In genomic region chr17:75031972-75032895, GRCh38 we compare ENCODE assay signal across 8 cellular contexts. TPM values are rescaled to one million over a fixed set of nuclear protein-coding genes. Genes with fewer than 3 reads are reported as not detected.
A peak's percentile ranks its signal among the peaks of the same experiment; 100 is the strongest.
DNase-seq lines count a peak whose midpoint lies in the region; ATAC-seq and TF ChIP-seq lines count a peak whose summit lies in the region.

No MANE protein-coding gene starts in this region.

- H3K4me1 Mint-ChIP-seq in GM23338, result peaks cover 17% of the 10 kb centered on the region

- no peak for ATAC-seq in GM23338
- ATAC-seq in GM19351 (IDR thresholded peaks at IDR 0.05; ENCODE audit: unreplicated experiment), result no peak

- peak overlapping the region; percentile 99 for H2AFZ ChIP-seq in GM23338

- H3K4me3 ChIP-seq in GM23338, result peak overlapping the region; percentile 96
- no peak overlapping the region for H3K4me3 ChIP-seq in effector memory CD4-positive, alpha-beta T cell (ENCODE audit: insufficient read depth, low read depth, low read length, poor library complexity, severe bottlenecking)

- H3K9me3 ChIP-seq in effector memory CD4-positive, alpha-beta T cell (ENCODE audit: control insufficient read depth, low read length), result no peaks in the 10 kb centered on the region

- H3K79me2 ChIP-seq in GM23338 (replicated peaks; ENCODE audit: insufficient read depth), result no peaks in the 10 kb centered on the region

- peaks cover 19% of the 10 kb centered on the region for H3K36me3 Mint-ChIP-seq in GM23338 (ENCODE audit: low read depth)

- H3K4me3 Mint-ChIP-seq in GM23338, result peak overlapping the region; percentile 99

- no peaks in the 10 kb centered on the region for H4K20me1 ChIP-seq in GM23338 (replicated peaks; ENCODE audit: insufficient read depth)

- H3F3A ChIP-seq in GM23338 (replicated peaks; ENCODE audit: low read depth), result peaks cover 22% of the 10 kb centered on the region

- H3K9me2 ChIP-seq in GM23338 (ENCODE audit: insufficient read depth), result no peaks in the 10 kb centered on the region

- TF ChIP-seq CTCF in 22Rv1 (IDR thresholded peaks at IDR 0.05) (no peak), GM23338 (conservative IDR thresholded peaks at IDR 0.05; ENCODE audit: low read depth in 2 of 2) (0 out of 4 replicates have a peak, but pooled peaks of 1 of the 2 experiments have one; percentile 9)

- no peak overlapping the region for H3K27ac Mint-ChIP-seq in GM23338

- H3K9me3 Mint-ChIP-seq in GM23338, result peaks cover 43% of the 10 kb centered on the region

- H3K36me3 ChIP-seq in GM23338 (ENCODE audit: insufficient read depth), result no peaks in the 10 kb centered on the region; the same call in 1 of the 2 replicates
- H3K36me3 ChIP-seq in effector memory CD4-positive, alpha-beta T cell (ENCODE audit: control insufficient read depth, insufficient read depth, low read length), result no peaks in the 10 kb centered on the region

- H3K4me2 ChIP-seq in GM23338, result peak overlapping the region; percentile 87; the same call in 1 of the 2 replicates

- peaks cover 5% of the 10 kb centered on the region; the same call in 1 of the 2 replicates for H3K27me3 ChIP-seq in GM23338 (ENCODE audit: insufficient read depth)
- no peaks in the 10 kb centered on the region for H3K27me3 ChIP-seq in effector memory CD4-positive, alpha-beta T cell (replicated peaks; ENCODE audit: control insufficient read depth, insufficient read depth, low read length, poor library complexity, severe bottlenecking)

- H3K27ac ChIP-seq in 22Rv1 (peak overlapping the region; percentile 96; the same call in 1 of the 2 replicates), GM23338 (ENCODE audit: low read depth) (no peak overlapping the region)
- peak overlapping the region; percentile 65 for H3K27ac ChIP-seq in effector memory CD4-positive, alpha-beta T cell (ENCODE audit: insufficient read depth, low read length, poor library complexity, severe bottlenecking)

- H3K27me3 Mint-ChIP-seq in GM23338 (ENCODE audit: insufficient read depth, low read depth, poor library complexity), result peaks cover 33% of the 10 kb centered on the region

- DNase-seq in GM23338 (ENCODE audit: low spot score), result peak; percentile 63
- peak; percentile 74 for DNase-seq in NCI-H460 (ENCODE audit: extremely low read depth, low read depth)
- peak; percentile 49 to 54 for DNase-seq in activated CD4-positive, alpha-beta T cell treated with anti-CD3 and anti-CD28 coated beads, Interleukin-2, amount 50 U/mL, for 4 hours
- peak; percentile 33 to 53 (median 43) for DNase-seq in effector memory CD4-positive, alpha-beta T cell
- DNase-seq in lung microvascular endothelial cell (ENCODE audit: low read depth in 2 of 2), result peak; percentile 59 to 87
- DNase-seq in stimulated activated CD4-positive, alpha-beta T cell treated with anti-CD3 and anti-CD28 coated beads, TNF-alpha, amount 100 ng/mL, for 4 hours (ENCODE audit: low read depth in 3 of 3), result peak in 2 of 3 experiments; percentile 28 to 32

- H3K4me1 ChIP-seq in GM23338 (ENCODE audit: insufficient read depth), result peaks cover 18% of the 10 kb centered on the region
- H3K4me1 ChIP-seq in effector memory CD4-positive, alpha-beta T cell (ENCODE audit: control insufficient read depth, insufficient read depth, low read length, poor library complexity, severe bottlenecking), result peaks cover 44% of the 10 kb centered on the region

TF ChIP-seq in GM23338, 12 proteins besides CTCF, POLR2A, EP300 and RAD21:
- TF ChIP-seq NANOG (IDR thresholded peaks at IDR 0.05; ENCODE audit: borderline replicate concordance), result no peak
- TF ChIP-seq ZNF114 (CRISPR knock-in tag; IDR thresholded peaks at IDR 0.05), result no peak
- TF ChIP-seq JUNB (IDR thresholded peaks at IDR 0.05; ENCODE audit: unreplicated experiment), result no peak
- no peak for TF ChIP-seq STAT1 (IDR thresholded peaks at IDR 0.05; ENCODE audit: unreplicated experiment)
- no peak for TF ChIP-seq REST (IDR thresholded peaks at IDR 0.05; ENCODE audit: unreplicated experiment)
- TF ChIP-seq CREB1 (CRISPR knock-in tag; IDR thresholded peaks at IDR 0.05; ENCODE audit: low read depth), result peak; percentile 26; the same call in 1 of the 2 replicates
- no peak for TF ChIP-seq POLR2AphosphoS5 (IDR thresholded peaks at IDR 0.05; ENCODE audit: low read depth)
TF ChIP-seq in GM23338: peak in this region for 1.

RNA-seq across cellular contexts. Expression of gene ATP5PD, which starts 14.5 kb away (rescaled TPM):
- total RNA-seq in GM23338 (2014; rRNA removed; shearing (Covaris generic)), result 240 and 244 TPM in 2 replicates
- polyA plus RNA-seq in GM23338 (2016; fragmentation: Nextera tagmentation; extraction: Ambion mirVana), result 1,144 and 1,234 TPM in 2 replicates
- total RNA-seq in NCI-H460 (2014; rRNA removed; shearing (Covaris generic)), result 272 and 301 TPM in 2 replicates
- 175 TPM in 2 replicates for polyA plus RNA-seq in NCI-H460 (2014; cell fraction: nucleus; rRNA removed)
- 156 and 219 TPM in 2 replicates for total RNA-seq in lung microvascular endothelial cell

RNA-seq across cellular contexts. Expression of gene KCTD2, which starts 14.8 kb away (rescaled TPM):
- 24.3 and 30.0 TPM in 2 replicates for total RNA-seq in GM23338 (2014; rRNA removed; shearing (Covaris generic))
- 7.4 and 8.1 TPM in 2 replicates for polyA plus RNA-seq in GM23338 (2016; fragmentation: Nextera tagmentation; extraction: Ambion mirVana)
- total RNA-seq in NCI-H460 (2014; rRNA removed; shearing (Covaris generic)), result 22.9 and 28.0 TPM in 2 replicates
- polyA plus RNA-seq in NCI-H460 (2014; cell fraction: nucleus; rRNA removed), result 11.2 and 17.3 TPM in 2 replicates
- 9.2 and 11.9 TPM in 2 replicates for total RNA-seq in lung microvascular endothelial cell

RNA-seq across cellular contexts. Expression of gene MRPL58, which starts 19.8 kb away (rescaled TPM):
- 38.0 and 48.5 TPM in 2 replicates for total RNA-seq in GM23338 (2014; rRNA removed; shearing (Covaris generic))
- 66.7 and 68.0 TPM in 2 replicates for polyA plus RNA-seq in GM23338 (2016; fragmentation: Nextera tagmentation; extraction: Ambion mirVana)
- total RNA-seq in NCI-H460 (2014; rRNA removed; shearing (Covaris generic)), result 87.5 and 91.5 TPM in 2 replicates
- 61.2 and 91.7 TPM in 2 replicates for polyA plus RNA-seq in NCI-H460 (2014; cell fraction: nucleus; rRNA removed)
- total RNA-seq in lung microvascular endothelial cell, result 17.9 and 19.4 TPM in 2 replicates

RNA-seq across cellular contexts. Expression of gene CDR2L, which starts 44.8 kb away (rescaled TPM):
- total RNA-seq in GM23338 (2014; rRNA removed; shearing (Covaris generic)), result 34.4 and 35.8 TPM in 2 replicates
- 17.7 and 18.3 TPM in 2 replicates for polyA plus RNA-seq in GM23338 (2016; fragmentation: Nextera tagmentation; extraction: Ambion mirVana)
- 15.6 and 18.0 TPM in 2 replicates for total RNA-seq in NCI-H460 (2014; rRNA removed; shearing (Covaris generic))
- 17.0 and 18.6 TPM in 2 replicates for polyA plus RNA-seq in NCI-H460 (2014; cell fraction: nucleus; rRNA removed)
- total RNA-seq in lung microvascular endothelial cell, result 5.0 and 5.7 TPM in 2 replicates

RNA-seq across cellular contexts. Expression of gene SLC16A5, which starts 55.5 kb away (rescaled TPM):
- 30.1 and 40.0 TPM in 2 replicates for total RNA-seq in GM23338 (2014; rRNA removed; shearing (Covaris generic))
- polyA plus RNA-seq in GM23338 (2016; fragmentation: Nextera tagmentation; extraction: Ambion mirVana), result 5.0 and 7.3 TPM in 2 replicates
- 19.8 and 20.0 TPM in 2 replicates for total RNA-seq in NCI-H460 (2014; rRNA removed; shearing (Covaris generic))
- 31.7 and 33.5 TPM in 2 replicates for polyA plus RNA-seq in NCI-H460 (2014; cell fraction: nucleus; rRNA removed)
- 2.0 and 3.9 TPM in 2 replicates for total RNA-seq in lung microvascular endothelial cell
